In the genomic region with DNA sequence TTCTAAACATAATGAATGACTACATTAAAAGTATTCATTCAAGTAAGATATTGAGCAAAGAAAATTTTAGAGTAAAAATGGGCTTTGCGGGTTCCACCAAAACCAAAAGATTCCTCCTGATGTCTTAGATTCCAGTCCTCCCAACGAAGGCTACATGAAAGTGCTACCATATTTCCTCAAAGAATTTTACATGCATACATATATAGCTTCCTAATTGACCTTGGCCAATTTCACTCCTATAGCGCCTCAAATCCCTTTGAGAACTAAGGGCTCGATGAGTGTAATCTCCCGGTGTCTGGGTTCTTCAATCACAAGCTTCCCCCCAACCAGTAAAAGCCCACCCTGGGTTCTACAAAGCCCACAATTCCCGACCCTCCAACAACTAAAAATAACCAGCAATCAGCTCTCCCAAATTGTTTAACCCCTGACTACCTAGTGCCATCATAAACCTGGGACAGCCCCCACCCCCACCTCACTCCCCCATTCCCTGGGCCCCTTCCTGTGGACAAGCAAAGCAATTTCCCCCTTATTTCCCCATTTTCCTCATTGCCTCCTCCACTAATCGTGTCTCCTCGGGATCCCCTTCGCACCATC, we compare ENCODE assay signal across 8 cellular contexts. TPM values are rescaled to one million over a fixed set of nuclear protein-coding genes. Genes with fewer than 3 reads are reported as not detected.
A peak's percentile ranks its signal among the peaks of the same experiment; 100 is the strongest.
DNase-seq lines count a peak whose midpoint lies in the region; ATAC-seq, FAIRE-seq and TF ChIP-seq lines count a peak whose summit lies in the region.

No MANE protein-coding gene starts in this region.

- H3K9me3 ChIP-seq in A549 (no peaks in the 10 kb centered on the region), HUES64 (ENCODE audit: insufficient read depth, low read depth, low read length) (no peaks in the 10 kb centered on the region), mammary epithelial cell (replicated peaks; ENCODE audit: insufficient read depth, low read length) (no peaks in the 10 kb centered on the region), mucosa of descending colon (no peaks in the 10 kb centered on the region)

- ATAC-seq in A549 = no peak
- ATAC-seq in mucosa of descending colon = no peak

- intact Hi-C loops in mammary epithelial cell (cut with micrococcal nuclease) (loop anchor here (2.0 to 5.0 kb wide), 2 partner anchors 50 to 110 kb away; no protein-coding TSS in a partner anchor), mucosa of descending colon (cut with DNase I, micrococcal nuclease) (loop anchor here in 1 of 2 donors (5.0 kb wide), 1 partner anchor 215 kb away; no protein-coding TSS in a partner anchor)

- H3K27ac ChIP-seq in A549 (peak overlapping the region; percentile 99), HUES64 (ENCODE audit: low read depth, low read length) (no peak overlapping the region), mammary epithelial cell (ENCODE audit: insufficient read depth, low read depth, low read length) (peak overlapping the region; percentile 94)

- 46% methylated on average over 9 of the region's 9 CpGs for WGBS in A549 (ENCODE audit: missing lambda C conversion rate)
- WGBS in HUES64 = 29% methylated on average over 9 of the region's 9 CpGs
- 22% methylated on average over 8 of the region's 9 CpGs for WGBS in mammary epithelial cell (ENCODE audit: low coverage, missing lambda C conversion rate)

- no peaks in the 10 kb centered on the region for H3K36me3 ChIP-seq in HUES64 (ENCODE audit: insufficient read depth, low read length)
- H3K36me3 ChIP-seq in mammary epithelial cell (ENCODE audit: insufficient read depth, low read length) = no peaks in the 10 kb centered on the region
- no peaks in the 10 kb centered on the region for H3K36me3 ChIP-seq in mucosa of descending colon (ENCODE audit: low read depth)

- DNase-seq in A549 (ENCODE audit: low read depth in 1 of 2, low spot score in 1 of 2) (no peak), mammary epithelial cell (no peak), mucosa of descending colon (peak in 1 of 3 donors; percentile 14), midbrain (lab: John Stamatoyannopoulos, UW) (no peak), GM20000 (ENCODE audit: low spot score) (no peak)
- no peak for DNase-seq in stimulated activated CD4-positive, alpha-beta T cell treated with anti-CD3 and anti-CD28 coated beads, Interleukin-1b, Interleukin-23, amount 100 ng/mL, for 48 hours
- no peak for DNase-seq in activated CD4-positive, alpha-beta T cell treated with anti-CD3 and anti-CD28 coated beads, Interleukin-2, amount 50 U/mL, for 48 hours

- dilution Hi-C loops in mammary epithelial cell (cut with HindIII; ENCODE audit: low sequenced_read_pairs) = loop anchor here (5.0 kb wide), 1 partner anchor 55 kb away; no protein-coding TSS in a partner anchor

- H4K20me1 ChIP-seq in mammary epithelial cell (ENCODE audit: insufficient read depth, low read length) = no peaks in the 10 kb centered on the region

- peak overlapping the region; percentile 46 for H2AFZ ChIP-seq in mammary epithelial cell (ENCODE audit: low read depth, low read length)

- TF ChIP-seq RAD21 in A549 (conservative IDR thresholded peaks at IDR 0.05 in 1 of 2, IDR thresholded peaks at IDR 0.05 in 1 of 2) = no peak

- H3K27me3 ChIP-seq in HUES64 (ENCODE audit: insufficient read depth, low read length) (no peaks in the 10 kb centered on the region), mammary epithelial cell (ENCODE audit: insufficient read depth, low read length) (no peaks in the 10 kb centered on the region)

- no peak for FAIRE-seq in A549 (lab: Jason Lieb, UNC)

- H3K4me1 ChIP-seq in A549 = peaks cover 51% of the 10 kb centered on the region
- peaks cover 23% of the 10 kb centered on the region for H3K4me1 ChIP-seq in HUES64 (ENCODE audit: insufficient read depth, low read length)
- H3K4me1 ChIP-seq in mammary epithelial cell (ENCODE audit: insufficient read depth, low read length) = peaks cover 37% of the 10 kb centered on the region
- H3K4me1 ChIP-seq in mucosa of descending colon (ENCODE audit: low read depth) = peaks cover 30% of the 10 kb centered on the region

- POLR2A ChIA-PET in A549 (lab: Yijun Ruan, JAX) = interaction anchor here (1.0 kb wide), 1 partner anchor 24 kb away, joined by 4 read pairs; no protein-coding TSS in a partner anchor

- no peak for TF ChIP-seq EP300 in A549 (IDR thresholded peaks at IDR 0.05)

- no peak for TF ChIP-seq POLR2A in A549 (IDR thresholded peaks at IDR 0.05; ENCODE audit: low read length)

- H3K4me2 ChIP-seq in A549 (peak overlapping the region; percentile 83), mammary epithelial cell (ENCODE audit: insufficient read depth, low read depth, low read length) (peak overlapping the region; percentile 78)

- H3K4me3 ChIP-seq in A549 (peak overlapping the region; percentile 95), HUES64 (ENCODE audit: low read length) (peak overlapping the region; percentile 76), mammary epithelial cell (replicated peaks in 1 of 3; ENCODE audit: insufficient read depth in 1 of 3, low read depth in 2 of 3, low read length in 3 of 3) (peak overlapping the region; percentile 89 to 94 (median 90)), mucosa of descending colon (peak overlapping the region; percentile 83)

- H3K9ac ChIP-seq in HUES64 (ENCODE audit: low read depth, low read length) = peak overlapping the region; percentile 92
- peak overlapping the region; percentile 97 for H3K9ac ChIP-seq in mammary epithelial cell (ENCODE audit: insufficient read depth, low read length)

- CTCF ChIA-PET in A549 (lab: Yijun Ruan, JAX) (interaction anchor here (2.3 to 3.8 kb wide), 2 partner anchors 9 to 217 kb away, joined by 8 to 19 read pairs; no protein-coding TSS in a partner anchor), mammary epithelial cell (lab: Charles Lee; ENCODE audit: low non-redundant PET) (no interaction called here)

- TF ChIP-seq CTCF in A549 (IDR thresholded peaks at IDR 0.05) (no peak), mammary epithelial cell (conservative IDR thresholded peaks at IDR 0.05 in 1 of 2, IDR thresholded peaks at IDR 0.05 in 1 of 2; ENCODE audit: extremely low read depth in 1 of 2, insufficient read depth in 1 of 2, low read depth in 1 of 2, low read length in 2 of 2) (no peak), mucosa of descending colon (IDR thresholded peaks at IDR 0.05) (no peak), GM20000 (IDR thresholded peaks at IDR 0.05; ENCODE audit: extremely low read depth, missing control alignments) (no peak)

- BruUV-seq in mammary epithelial cell (replicated peaks; lab: Mats Ljungman, UMichigan) = no TSS peak

- in situ Hi-C loops in mammary epithelial cell (cut with MboI; ENCODE audit: low sequenced_read_pairs in 2 of 2) = loop anchor here in 1 of 2 donors (5.0 to 10.0 kb wide), 2 partner anchors 112 to 225 kb away; no protein-coding TSS in a partner anchor

- H3K79me2 ChIP-seq in mammary epithelial cell (ENCODE audit: insufficient read depth, low read length) = peaks cover 61% of the 10 kb centered on the region

TF ChIP-seq in A549, 52 proteins besides CTCF, POLR2A, EP300 and RAD21 (continues in another document):
- no peak for TF ChIP-seq EHF (CRISPR knock-in tag; IDR thresholded peaks at IDR 0.05)
- TF ChIP-seq MAFK (IDR thresholded peaks at IDR 0.05; ENCODE audit: partially characterized antibody) = no peak
- no peak for TF ChIP-seq EHMT2 (IDR thresholded peaks at IDR 0.05; ENCODE audit: low read depth)
- TF ChIP-seq, protein P1, sequence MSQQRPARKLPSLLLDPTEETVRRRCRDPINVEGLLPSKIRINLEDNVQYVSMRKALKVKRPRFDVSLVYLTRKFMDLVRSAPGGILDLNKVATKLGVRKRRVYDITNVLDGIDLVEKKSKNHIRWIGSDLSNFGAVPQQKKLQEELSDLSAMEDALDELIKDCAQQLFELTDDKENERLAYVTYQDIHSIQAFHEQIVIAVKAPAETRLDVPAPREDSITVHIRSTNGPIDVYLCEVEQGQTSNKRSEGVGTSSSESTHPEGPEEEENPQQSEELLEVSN (IDR thresholded peaks at IDR 0.05; ENCODE audit: borderline replicate concordance, low read depth) = no peak
- no peak for TF ChIP-seq CHD2 (IDR thresholded peaks at IDR 0.05; ENCODE audit: low read length, partially characterized antibody)
- no peak for TF ChIP-seq SREBF2 (IDR thresholded peaks at IDR 0.05)
- no peak for TF ChIP-seq MYC (IDR thresholded peaks at IDR 0.05; ENCODE audit: borderline replicate concordance, low read length)
- no peak for TF ChIP-seq HDAC2 (IDR thresholded peaks at IDR 0.05)
- TF ChIP-seq, protein P2, sequence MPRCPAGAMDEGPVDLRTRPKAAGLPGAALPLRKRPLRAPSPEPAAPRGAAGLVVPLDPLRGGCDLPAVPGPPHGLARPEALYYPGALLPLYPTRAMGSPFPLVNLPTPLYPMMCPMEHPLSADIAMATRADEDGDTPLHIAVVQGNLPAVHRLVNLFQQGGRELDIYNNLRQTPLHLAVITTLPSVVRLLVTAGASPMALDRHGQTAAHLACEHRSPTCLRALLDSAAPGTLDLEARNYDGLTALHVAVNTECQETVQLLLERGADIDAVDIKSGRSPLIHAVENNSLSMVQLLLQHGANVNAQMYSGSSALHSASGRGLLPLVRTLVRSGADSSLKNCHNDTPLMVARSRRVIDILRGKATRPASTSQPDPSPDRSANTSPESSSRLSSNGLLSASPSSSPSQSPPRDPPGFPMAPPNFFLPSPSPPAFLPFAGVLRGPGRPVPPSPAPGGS (IDR thresholded peaks at IDR 0.05) = no peak

RNA-seq across cellular contexts. Expression of a gene that starts 1.2 kb away (rescaled TPM):
- polyA plus RNA-seq in A549 (2011; rRNA removed) (8.2 and 12.3 TPM in 2 replicates), A549 (2017; fragmentation: RNase III; extraction: RNeasy Plus Mini Kit Qiagen cat#74134 plus additional on column Dnase treatment) (7.3 to 9.0 TPM (median 8.7 TPM) in 3 replicates), mammary epithelial cell (6.1 TPM)
- 4.3 and 5.4 TPM in 2 replicates for polyA plus RNA-seq in A549 (2012; cell fraction: cytosol; rRNA removed)
- polyA plus RNA-seq in A549 (2012; cell fraction: nucleus; rRNA removed) = 10.6 and 12.8 TPM in 2 replicates
- 17.8 and 25.0 TPM in 2 replicates for polyA minus RNA-seq in A549 (2011; rRNA and poly(A)+ RNA removed)
- polyA plus RNA-seq in HUES64 (2013, experiment 1 of 2) = 15.5 TPM
- polyA plus RNA-seq in HUES64 (2013, experiment 2 of 2) = 15.5 TPM
- total RNA-seq in mammary epithelial cell (10 to 100 TPM; 22.8 to 36.5 TPM), mucosa of descending colon (10 to 100 TPM; 28.1 to 55.6 (median 41.8) TPM)
- 49.1 TPM for polyA minus RNA-seq in mammary epithelial cell

RNA-seq across cellular contexts. Expression of a gene that starts 47.0 kb away (rescaled TPM):
- polyA plus RNA-seq in A549 (2011; rRNA removed) = 47.8 and 55.3 TPM in 2 replicates
- 15.0 and 15.1 TPM in 2 replicates for polyA plus RNA-seq in A549 (2012; cell fraction: cytosol; rRNA removed)
- 9.5 and 10.2 TPM in 2 replicates for polyA plus RNA-seq in A549 (2012; cell fraction: nucleus; rRNA removed)
- 32.2 to 33.9 TPM (median 32.9 TPM) in 3 replicates for polyA plus RNA-seq in A549 (2017; fragmentation: RNase III; extraction: RNeasy Plus Mini Kit Qiagen cat#74134 plus additional on column Dnase treatment)
- polyA minus RNA-seq in A549 (2011; rRNA and poly(A)+ RNA removed) = 134 and 169 TPM in 2 replicates
- polyA plus RNA-seq in HUES64 (2013, experiment 1 of 2) = 73.1 TPM
- 76.4 TPM for polyA plus RNA-seq in HUES64 (2013, experiment 2 of 2)
- total RNA-seq in mammary epithelial cell = 100 to 1,000 TPM; 129 to 177 TPM
- 75.2 TPM for polyA plus RNA-seq in mammary epithelial cell
- 222 TPM for polyA minus RNA-seq in mammary epithelial cell
- total RNA-seq in mucosa of descending colon = 10 to 100 TPM; 67.9 to 72.7 (median 71.9) TPM
